ENCODE assay signal across 28 cellular contexts in genomic region chr2:35080231-35080905, GRCh38.
DNase-seq lines count a peak whose midpoint lies in the region; FAIRE-seq lines count a peak whose summit lies in the region.
"Had no signal": no experiment of that assay in that cellular context is flagged by ENCODE, and none has a peak within 500 bp of the region (broad histone marks: within the 10 kb centered on the region; RNA-seq: fewer than 3 reads in every experiment).

No MANE protein-coding gene starts in this region.

- H3K27ac Mint-ChIP-seq in activated T-helper 1 cell treated with anti-CD3 and anti-CD28 coated beads, Interleukin-12 subunit alpha, Interleukin-12 subunit beta, Interleukin-2, Interleukin-4 antibody, amounts not matched to agents 30 ng/mL and 10 ng/mL and 1 ng/mL, durations not matched to agents 14 hours and 24 hours and 36 hours: no peak overlapping the region
- H3K27ac Mint-ChIP-seq: brain; CD8-positive, alpha-beta T cell; HFFc6; T-helper 17 cell had no signal

- no peaks in the 10 kb centered on the region for H3K27me3 Mint-ChIP-seq in activated T-helper 1 cell treated with anti-CD3 and anti-CD28 coated beads, Interleukin-12 subunit alpha, Interleukin-12 subunit beta, Interleukin-2, Interleukin-4 antibody, amounts not matched to agents 30 ng/mL and 10 ng/mL and 1 ng/mL, durations not matched to agents 14 hours and 24 hours and 36 hours (ENCODE audit: insufficient read depth)
- H3K27me3 Mint-ChIP-seq: brain, T-helper 17 cell had no signal

- no peaks in the 10 kb centered on the region for H3K36me3 Mint-ChIP-seq in activated T-helper 1 cell treated with anti-CD3 and anti-CD28 coated beads, Interleukin-12 subunit alpha, Interleukin-12 subunit beta, Interleukin-2, Interleukin-4 antibody, amounts not matched to agents 30 ng/mL and 10 ng/mL and 1 ng/mL, durations not matched to agents 14 hours and 24 hours and 36 hours (ENCODE audit: low read depth)
- H3K36me3 Mint-ChIP-seq: brain; CD8-positive, alpha-beta T cell had no signal

- H3K27me3 ChIP-seq in GM23248 (replicated peaks; ENCODE audit: insufficient read depth) (no peaks in the 10 kb centered on the region), esophagus (ENCODE audit: control insufficient read depth in 1 of 2, insufficient read depth in 2 of 2, low read length in 2 of 2) (no peaks in the 10 kb centered on the region)
- H3K27me3 ChIP-seq: BE2C, dorsolateral prefrontal cortex, ovary had no signal

- no peaks in the 10 kb centered on the region for H3K4me1 Mint-ChIP-seq in activated T-helper 1 cell treated with anti-CD3 and anti-CD28 coated beads, Interleukin-12 subunit alpha, Interleukin-12 subunit beta, Interleukin-2, Interleukin-4 antibody, amounts not matched to agents 30 ng/mL and 10 ng/mL and 1 ng/mL, durations not matched to agents 14 hours and 24 hours and 36 hours (ENCODE audit: low read depth)
- H3K4me1 Mint-ChIP-seq: T-helper 17 cell had no signal

- H4K20me1 ChIP-seq in GM23248 (ENCODE audit: insufficient read depth): no peaks in the 10 kb centered on the region

- H2AFZ ChIP-seq in GM23248: no peak overlapping the region

- intact Hi-C loops in activated T-helper 1 cell treated with anti-CD3 and anti-CD28 coated beads, Interleukin-12 subunit alpha, Interleukin-12 subunit beta, Interleukin-2, Interleukin-4 antibody, amounts not matched to agents 30 ng/mL and 10 ng/mL and 1 ng/mL, durations not matched to agents 14 hours and 24 hours and 36 hours (cut with micrococcal nuclease): no loop called here

- WGBS in GM23248 (ENCODE audit: low coverage in 1 of 2, low lambda C conversion rate in 2 of 2, missing lambda C conversion rate in 2 of 2), 2 experiments: 29 to 40% methylated on average over 5 of the region's 5 CpGs
- WGBS in esophagus, 2 donors: 47 to 59% methylated on average over 5 of the region's 5 CpGs

- no peaks in the 10 kb centered on the region for H3K36me3 ChIP-seq in GM23248 (ENCODE audit: low read depth)
- no peaks in the 10 kb centered on the region for H3K36me3 ChIP-seq in esophagus (ENCODE audit: control insufficient read depth in 2 of 2, insufficient read depth in 2 of 2, low read length in 1 of 2)
- H3K36me3 ChIP-seq: BE2C, ovary had no signal

- H3K4me3 ChIP-seq in GM23248 (no peak overlapping the region), esophagus (ENCODE audit: low read depth in 1 of 2, low read length in 2 of 2) (no peak overlapping the region), skeletal muscle cell (ENCODE audit: low read depth, low read length) (no peak overlapping the region)
- H3K4me3 ChIP-seq: dorsolateral prefrontal cortex, K562, ovary, smooth muscle cell had no signal

- no peaks in the 10 kb centered on the region for H3K9me3 Mint-ChIP-seq in activated T-helper 1 cell treated with anti-CD3 and anti-CD28 coated beads, Interleukin-12 subunit alpha, Interleukin-12 subunit beta, Interleukin-2, Interleukin-4 antibody, amounts not matched to agents 30 ng/mL and 10 ng/mL and 1 ng/mL, durations not matched to agents 14 hours and 24 hours and 36 hours
- H3K9me3 Mint-ChIP-seq: brain; CD8-positive, alpha-beta T cell had no signal

- H3K4me3 Mint-ChIP-seq in activated T-helper 1 cell treated with anti-CD3 and anti-CD28 coated beads, Interleukin-12 subunit alpha, Interleukin-12 subunit beta, Interleukin-2, Interleukin-4 antibody, amounts not matched to agents 30 ng/mL and 10 ng/mL and 1 ng/mL, durations not matched to agents 14 hours and 24 hours and 36 hours: no peak overlapping the region
- H3K4me3 Mint-ChIP-seq: brain; CD8-positive, alpha-beta T cell; HFFc6; T-helper 17 cell had no signal

- peak; percentile 0 for DNase-seq in GM23248
- DNase-seq in RCC 7860 (ENCODE audit: low spot score): peak; percentile 27
- peak; percentile 37 for DNase-seq in skeletal muscle cell (ENCODE audit: low read depth)
- no peak for DNase-seq in cerebellar nuclear complex (lab: John Stamatoyannopoulos, UW)
- DNase-seq in activated T-helper 1 cell treated with anti-CD3 and anti-CD28 coated beads, Interleukin-12 subunit alpha, Interleukin-12 subunit beta, Interleukin-2, Interleukin-4 antibody, amounts not matched to agents 30 ng/mL and 10 ng/mL and 1 ng/mL, durations not matched to agents 14 hours and 24 hours and 36 hours (ENCODE audit: low spot score): no peak
- DNase-seq in NCI-H82 treated with DMSO at 0.1 percent for 48 hours (lab: John Stamatoyannopoulos, UW; ENCODE audit: unreplicated experiment): no peak
- DNase-seq: activated CD4-positive, alpha-beta T cell treated with anti-CD3 and anti-CD28 coated beads, Interleukin-2, amount 50 U/mL, for 48 hours; activated T-cell treated with anti-CD3 and anti-CD28 coated beads, Interleukin-2, amount 50 U/mL, for 48 hours; BE2C; CD8-positive, alpha-beta T cell; dorsolateral prefrontal cortex; glutamatergic neuron; HFFc6; NCI-H1417 treated with DMSO at 0.1 percent for 48 hours; NCI-H2081; NCI-H345; NCI-H748 treated with DMSO at 0.1 percent for 48 hours; ovary; retina; RPMI8226; stimulated activated naive CD4-positive, alpha-beta T cell; T-helper 17 cell had no signal

- no peak overlapping the region for H3K27ac ChIP-seq in GM23248
- peak overlapping the region; percentile 29 to 78 for H3K27ac ChIP-seq in esophagus (ENCODE audit: low read depth in 2 of 2, low read length in 1 of 2)
- H3K27ac ChIP-seq: dorsolateral prefrontal cortex, ovary had no signal

- H3K9ac ChIP-seq in GM23248: no peak overlapping the region

- no peaks in the 10 kb centered on the region for H3F3A ChIP-seq in GM23248 (ENCODE audit: insufficient read depth)

- FAIRE-seq in RCC 7860 (lab: Jason Lieb, UNC): peak; percentile 38
- FAIRE-seq: HTR-8/SVneo, K562, TTC549 had no signal

- no peaks in the 10 kb centered on the region for H3K79me2 ChIP-seq in GM23248 (ENCODE audit: insufficient read depth)

- in situ Hi-C loops in GM23248 (cut with MboI): no loop called here

- H3K9me2 ChIP-seq in GM23248 (ENCODE audit: insufficient read depth): no peaks in the 10 kb centered on the region

- H3K4me2 ChIP-seq in GM23248 (ENCODE audit: unreplicated experiment): no peak overlapping the region
- H3K4me2 ChIP-seq: smooth muscle cell had no signal

- H3K4me1 ChIP-seq in GM23248 (ENCODE audit: insufficient read depth): no peaks in the 10 kb centered on the region
- no peaks in the 10 kb centered on the region for H3K4me1 ChIP-seq in esophagus (ENCODE audit: control insufficient read depth in 2 of 2, insufficient read depth in 2 of 2, low read length in 1 of 2)

- no peaks in the 10 kb centered on the region for H3K9me3 ChIP-seq in GM23248 (ENCODE audit: low read depth)
- H3K9me3 ChIP-seq in esophagus (ENCODE audit: control insufficient read depth in 2 of 2, insufficient read depth in 1 of 2, low read depth in 1 of 2, low read length in 1 of 2): no peaks in the 10 kb centered on the region
- H3K9me3 ChIP-seq: BE2C, ovary had no signal

Comparison
In these comparisons a context has a peak if more than half of its experiments do, and no peak if none do; other contexts are left out.
1. DNase-seq: peak in GM23248 (single experiment), RCC 7860 (single experiment) and skeletal muscle cell (single experiment); none in cerebellar nuclear complex (0 of 2), activated T-helper 1 cell treated with anti-CD3 and anti-CD28 coated beads, Interleukin-12 subunit alpha, Interleukin-12 subunit beta, Interleukin-2, Interleukin-4 antibody, amounts not matched to agents 30 ng/mL and 10 ng/mL and 1 ng/mL, durations not matched to agents 14 hours and 24 hours and 36 hours (single experiment) and NCI-H82 treated with DMSO at 0.1 percent for 48 hours (single experiment).